ENCODE assay signal across 20 cellular contexts in the genomic region with DNA sequence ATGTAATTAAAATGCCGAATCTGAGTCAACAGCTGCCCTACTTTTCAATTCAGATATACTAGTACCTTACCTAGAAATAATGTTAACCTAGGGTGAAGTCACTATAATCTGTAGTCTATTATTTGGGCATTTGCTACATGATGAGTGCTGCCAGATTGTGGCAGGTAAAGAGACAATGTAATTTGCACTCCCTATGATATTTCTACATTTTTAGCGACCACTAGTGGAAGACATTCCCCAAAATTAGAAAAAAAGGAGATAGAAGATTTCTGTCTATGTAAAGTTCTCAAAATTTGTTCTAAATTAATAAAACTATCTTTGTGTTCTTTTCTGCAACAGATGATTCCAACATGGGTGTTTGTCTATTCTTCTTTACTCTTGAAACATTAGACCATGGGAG. TPM values are rescaled to one million over a fixed set of nuclear protein-coding genes. Genes with fewer than 3 reads are reported as not detected.
"Had no signal": no experiment of that assay in that cellular context is flagged by ENCODE, and none has a peak within 500 bp of the region (broad histone marks: within the 10 kb centered on the region; RNA-seq: fewer than 3 reads in every experiment).

No MANE protein-coding gene starts in this region.

- H3K4me1 Mint-ChIP-seq: activated CD4-positive, alpha-beta memory T cell treated with anti-CD3 and anti-CD28 coated beads, Interleukin-2, amount 10 ng/mL, durations not matched to agents 7 days and 5 days; activated CD4-positive, alpha-beta T cell treated with anti-CD3 and anti-CD28 coated beads for 36 hours; nephron progenitor cell; stimulated activated naive CD8-positive, alpha-beta T cell treated with anti-CD3 and anti-CD28 coated beads, Interleukin-15, amount 100 ng/mL, for 72 hours had no signal

- H3K4me1 ChIP-seq: ascending aorta, testis had no signal

- H3K27ac Mint-ChIP-seq: activated CD4-positive, alpha-beta memory T cell treated with anti-CD3 and anti-CD28 coated beads, Interleukin-2, amount 10 ng/mL, durations not matched to agents 7 days and 5 days; activated CD4-positive, alpha-beta T cell treated with anti-CD3 and anti-CD28 coated beads for 36 hours; nephron progenitor cell; stimulated activated naive CD8-positive, alpha-beta T cell treated with anti-CD3 and anti-CD28 coated beads, Interleukin-15, amount 100 ng/mL, for 72 hours had no signal

- H3K27ac ChIP-seq: ascending aorta, testis had no signal

- FAIRE-seq: endometrium had no signal

- H3K4me3 Mint-ChIP-seq: activated CD4-positive, alpha-beta memory T cell treated with anti-CD3 and anti-CD28 coated beads, Interleukin-2, amount 10 ng/mL, durations not matched to agents 7 days and 5 days; activated CD4-positive, alpha-beta T cell treated with anti-CD3 and anti-CD28 coated beads for 36 hours; nephron progenitor cell; stimulated activated naive CD8-positive, alpha-beta T cell treated with anti-CD3 and anti-CD28 coated beads, Interleukin-15, amount 100 ng/mL, for 72 hours had no signal

- DNase-seq: activated CD4-positive, alpha-beta memory T cell treated with anti-CD3 and anti-CD28 coated beads, Interleukin-2, amount 10 ng/mL, durations not matched to agents 7 days and 5 days; activated CD4-positive, alpha-beta T cell treated with anti-CD3 and anti-CD28 coated beads for 36 hours; activated CD8-positive, alpha-beta memory T cell treated with anti-CD3 and anti-CD28 coated beads, Interleukin-2, amount 50 U/mL, for 4 hours; hippocampal formation; left ventricle myocardium superior; mesendoderm; nephron progenitor cell; retina; stimulated activated CD4-positive, alpha-beta T cell treated with anti-CD3 and anti-CD28 coated beads, Interleukin-15, amount 100 ng/mL, for 24 hours; stimulated activated CD4-positive, alpha-beta T cell treated with anti-CD3 and anti-CD28 coated beads, Interleukin-4, amount 100 ng/mL, for 24 hours; stimulated activated naive CD8-positive, alpha-beta T cell treated with anti-CD3 and anti-CD28 coated beads, Interleukin-15, amount 100 ng/mL, for 72 hours; testis had no signal

- H3K27me3 ChIP-seq: ascending aorta, testis had no signal

- H3K9me3 ChIP-seq: ascending aorta, testis had no signal

- ATAC-seq: activated CD4-positive, alpha-beta T cell treated with anti-CD3 and anti-CD28 coated beads for 36 hours; esophagus mucosa; left ventricle myocardium superior; stimulated activated naive CD8-positive, alpha-beta T cell treated with anti-CD3 and anti-CD28 coated beads, Interleukin-15, amount 100 ng/mL, for 72 hours had no signal

- H3K36me3 ChIP-seq: ascending aorta had no signal

- H3K4me3 ChIP-seq: ascending aorta, testis had no signal

- H3K9me3 Mint-ChIP-seq: activated CD4-positive, alpha-beta memory T cell treated with anti-CD3 and anti-CD28 coated beads, Interleukin-2, amount 10 ng/mL, durations not matched to agents 7 days and 5 days; nephron progenitor cell; stimulated activated naive CD8-positive, alpha-beta T cell treated with anti-CD3 and anti-CD28 coated beads, Interleukin-15, amount 100 ng/mL, for 72 hours had no signal

RNA-seq across cellular contexts. Expression of a gene that starts 14.1 kb away (rescaled TPM):
- total RNA-seq: activated CD4-positive, alpha-beta memory T cell treated with anti-CD3 and anti-CD28 coated beads, Interleukin-2, amount 10 ng/mL, durations not matched to agents 7 days and 5 days; activated CD4-positive, alpha-beta T cell treated with anti-CD3 and anti-CD28 coated beads for 36 hours; ascending aorta; glomerular endothelial cell; kidney epithelial cell; left ventricle myocardium superior; osteocyte had no signal

RNA-seq across cellular contexts. Expression of a gene that starts 22.9 kb away (rescaled TPM):
- total RNA-seq: activated CD4-positive, alpha-beta memory T cell treated with anti-CD3 and anti-CD28 coated beads, Interleukin-2, amount 10 ng/mL, durations not matched to agents 7 days and 5 days; activated CD4-positive, alpha-beta T cell treated with anti-CD3 and anti-CD28 coated beads for 36 hours; ascending aorta; esophagus mucosa; glomerular endothelial cell; kidney epithelial cell; left ventricle myocardium superior; osteocyte; skeletal muscle tissue; urinary bladder had no signal
- polyA plus RNA-seq: urinary bladder had no signal

RNA-seq across cellular contexts. Expression of a gene that starts 40.4 kb away (rescaled TPM):
- total RNA-seq: activated CD4-positive, alpha-beta memory T cell treated with anti-CD3 and anti-CD28 coated beads, Interleukin-2, amount 10 ng/mL, durations not matched to agents 7 days and 5 days; activated CD4-positive, alpha-beta T cell treated with anti-CD3 and anti-CD28 coated beads for 36 hours; ascending aorta; esophagus mucosa; glomerular endothelial cell; kidney epithelial cell; left ventricle myocardium superior; osteocyte; skeletal muscle tissue; urinary bladder had no signal
- polyA plus RNA-seq: urinary bladder had no signal

RNA-seq across cellular contexts. Expression of a gene that starts 45.5 kb away (rescaled TPM):
- total RNA-seq: activated CD4-positive, alpha-beta memory T cell treated with anti-CD3 and anti-CD28 coated beads, Interleukin-2, amount 10 ng/mL, durations not matched to agents 7 days and 5 days; activated CD4-positive, alpha-beta T cell treated with anti-CD3 and anti-CD28 coated beads for 36 hours; ascending aorta; esophagus mucosa; glomerular endothelial cell; kidney epithelial cell; left ventricle myocardium superior; osteocyte; skeletal muscle tissue; urinary bladder had no signal
- polyA plus RNA-seq: urinary bladder had no signal
